Comparison of ENCODE assay signal across 8 cellular contexts in the genomic region with DNA sequence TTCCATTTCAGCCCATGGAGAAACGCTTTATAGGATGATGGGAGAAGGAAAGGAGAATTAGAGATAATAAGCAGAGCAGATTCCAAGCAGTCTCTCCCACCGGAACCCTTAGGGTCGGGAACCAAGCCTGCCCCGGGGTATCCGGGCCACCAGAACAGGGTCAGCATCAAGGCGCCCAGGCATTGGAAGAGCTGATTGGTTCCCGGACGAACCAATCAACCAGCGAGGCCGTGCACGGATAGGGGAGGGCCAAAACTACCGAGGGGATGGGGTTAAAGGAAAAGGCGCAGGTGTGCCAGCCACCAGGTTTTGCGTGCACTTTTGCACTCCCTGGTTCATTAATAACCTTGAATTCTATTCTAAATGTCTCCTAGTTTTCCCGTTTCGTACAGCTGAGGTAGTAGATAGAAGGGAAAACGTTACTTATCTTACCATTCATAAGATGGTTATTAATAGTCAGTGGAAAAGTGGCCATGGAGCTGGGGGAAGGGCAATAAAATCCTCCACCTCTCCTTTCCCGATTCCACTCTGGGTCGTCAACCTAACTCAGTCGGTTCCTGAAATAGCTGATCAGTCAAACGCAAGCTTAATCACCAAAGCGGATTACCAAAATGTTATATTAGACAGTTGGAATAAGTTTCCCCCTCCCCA. TPM values are rescaled to one million over a fixed set of nuclear protein-coding genes. Genes with fewer than 3 reads are reported as not detected.
DNase-seq lines count a peak whose midpoint lies in the region; ATAC-seq and TF ChIP-seq lines count a peak whose summit lies in the region.

No MANE protein-coding gene starts in this region.

- H3K36me3 Mint-ChIP-seq in HFFc6 (ENCODE audit: low read depth), result peaks cover 6% of the 10 kb centered on the region
- H3K36me3 Mint-ChIP-seq in T-helper 17 cell (ENCODE audit: low read depth), result peaks cover 3% of the 10 kb centered on the region
- H3K36me3 Mint-ChIP-seq in natural killer cell treated with Interleukin-12 subunit alpha and Interleukin-12 subunit beta and Interleukin-15 and Interleukin-18, amount 100 ng/mL, for 72 hours, result no peaks in the 10 kb centered on the region

- peak overlapping the region; percentile 93 for H3K4me3 Mint-ChIP-seq in HFFc6
- peak overlapping the region; percentile 90 for H3K4me3 Mint-ChIP-seq in T-helper 17 cell
- H3K4me3 Mint-ChIP-seq in natural killer cell treated with Interleukin-12 subunit alpha and Interleukin-12 subunit beta and Interleukin-15 and Interleukin-18, amount 100 ng/mL, for 72 hours, result peak overlapping the region; percentile 81

- no peaks in the 10 kb centered on the region for H3K9me3 Mint-ChIP-seq in HFFc6
- peaks cover 3% of the 10 kb centered on the region for H3K9me3 Mint-ChIP-seq in natural killer cell treated with Interleukin-12 subunit alpha and Interleukin-12 subunit beta and Interleukin-15 and Interleukin-18, amount 100 ng/mL, for 72 hours

- peaks cover 2% of the 10 kb centered on the region; the same call in 1 of the 2 replicates for H3K27me3 Mint-ChIP-seq in HFFc6 (ENCODE audit: insufficient read depth)
- H3K27me3 Mint-ChIP-seq in T-helper 17 cell, result peaks cover 47% of the 10 kb centered on the region
- H3K27me3 Mint-ChIP-seq in natural killer cell treated with Interleukin-12 subunit alpha and Interleukin-12 subunit beta and Interleukin-15 and Interleukin-18, amount 100 ng/mL, for 72 hours, result peaks cover 24 to 32% of the 10 kb centered on the region in 2 donors

- no peaks in the 10 kb centered on the region for H3K9me3 ChIP-seq in T-helper 17 cell (ENCODE audit: control insufficient read depth, low read length, poor library complexity, severe bottlenecking)

- no peak for TF ChIP-seq CTCF in AG09309 (IDR thresholded peaks at IDR 0.05; ENCODE audit: control insufficient read depth, insufficient read depth, low read depth, low read length, missing control alignments)
- TF ChIP-seq CTCF in HFFc6 (IDR thresholded peaks at IDR 0.05), result no peak
- TF ChIP-seq CTCF in foreskin fibroblast (IDR thresholded peaks at IDR 0.05; ENCODE audit: low read depth, low read length), result no peak

- DNase-seq in AG09309 (ENCODE audit: low read depth), result no peak
- DNase-seq in HFFc6, result no peak
- DNase-seq in T-helper 17 cell, result no peak
- DNase-seq in foreskin fibroblast, result peak in 1 of 2 donors; percentile 14
- no peak for DNase-seq in natural killer cell treated with Interleukin-12 subunit alpha and Interleukin-12 subunit beta and Interleukin-15 and Interleukin-18, amount 100 ng/mL, for 72 hours (ENCODE audit: low spot score)

- ATAC-seq in T-helper 17 cell (no peak), HG03025 (IDR thresholded peaks at IDR 0.05; ENCODE audit: low FRiP score, unreplicated experiment) (no peak), GM18517 (IDR thresholded peaks at IDR 0.05; ENCODE audit: unreplicated experiment) (no peak), HG03175 (IDR thresholded peaks at IDR 0.05; ENCODE audit: unreplicated experiment) (no peak)
- ATAC-seq in natural killer cell treated with Interleukin-12 subunit alpha and Interleukin-12 subunit beta and Interleukin-15 and Interleukin-18, amount 100 ng/mL, for 72 hours, result no peak

- H3K4me3 ChIP-seq in AG09309 (ENCODE audit: control insufficient read depth, low read depth, low read length) (peak overlapping the region; percentile 85), foreskin fibroblast (ENCODE audit: low read depth in 1 of 2, low read length in 2 of 2) (peak overlapping the region; percentile 61 to 64)

- H3K4me1 Mint-ChIP-seq in HFFc6 (ENCODE audit: low read depth) (peaks cover 37% of the 10 kb centered on the region), T-helper 17 cell (peaks cover 12% of the 10 kb centered on the region)
- H3K4me1 Mint-ChIP-seq in natural killer cell treated with Interleukin-12 subunit alpha and Interleukin-12 subunit beta and Interleukin-15 and Interleukin-18, amount 100 ng/mL, for 72 hours (ENCODE audit: low read depth in 2 of 2), result peaks cover 11% of the 10 kb centered on the region in 2 donors

- peak overlapping the region; percentile 47; the same call in 1 of the 2 replicates for H3K27ac Mint-ChIP-seq in HFFc6
- H3K27ac Mint-ChIP-seq in T-helper 17 cell, result no peak overlapping the region
- H3K27ac Mint-ChIP-seq in natural killer cell treated with Interleukin-12 subunit alpha and Interleukin-12 subunit beta and Interleukin-15 and Interleukin-18, amount 100 ng/mL, for 72 hours, result peak overlapping the region in 1 of 2 donors; percentile 27

RNA-seq across cellular contexts. Expression of a gene that starts 1.6 kb away (rescaled TPM):
- total RNA-seq in HFFc6 (2021; fragmentation: NEBNext Ultra II Directional; extraction: Animal tissue kit (Norgen Biotek cat#: 25700)), result 10 to 100 TPM in 2 of 6 experiments, 1 to 10 TPM in 4; 7.0 to 20.9 (median 8.4) TPM
- total RNA-seq in T-helper 17 cell, result under 1 TPM in 1 of 2 donors, not detected in 1; 0.31 TPM
- under 1 TPM in 1 of 2 donors, not detected in 1; 0.38 TPM for total RNA-seq in natural killer cell treated with Interleukin-12 subunit alpha and Interleukin-12 subunit beta and Interleukin-15 and Interleukin-18, amount 100 ng/mL, for 72 hours

Comparison
In these comparisons a context has a peak if more than half of its experiments do, and no peak if none do; other contexts are left out.
1. RNA of a gene that starts 1.6 kb away (total RNA-seq): 7.0 to 20.9 TPM in HFFc6; 0.38 TPM in natural killer cell treated with Interleukin-12 subunit alpha and Interleukin-12 subunit beta and Interleukin-15 and Interleukin-18, amount 100 ng/mL, for 72 hours and 0.31 TPM in T-helper 17 cell; every median in the first group is over 4 times any median in the second.
2. Peak in every context shown above with its lines, with median percentiles within 50 percentile points of each other: H3K4me3 Mint-ChIP-seq.